ENCODE assay signal across 20 cellular contexts in the genomic region with DNA sequence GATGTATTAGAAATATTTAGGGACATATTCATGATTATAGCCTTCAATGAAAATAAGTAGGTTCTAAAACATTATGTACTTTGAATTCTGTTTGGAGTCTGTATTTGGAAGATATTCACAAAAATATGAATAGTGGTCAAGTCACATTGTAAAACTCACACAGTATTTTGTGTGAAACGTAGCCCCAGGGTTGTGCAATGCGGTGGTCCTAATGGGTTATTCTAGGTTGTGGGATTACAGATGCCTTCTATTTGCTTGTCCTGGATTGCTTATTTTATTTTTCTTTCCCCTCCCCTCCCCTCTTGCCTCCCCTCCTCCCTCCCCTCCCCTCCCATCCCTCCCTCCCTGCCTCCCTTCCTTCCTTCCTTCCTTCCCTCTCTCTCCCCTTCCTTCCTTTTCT.
DNase-seq lines count a peak whose midpoint lies in the region; ATAC-seq, FAIRE-seq and TF ChIP-seq lines count a peak whose summit lies in the region.
"Had no signal": no experiment of that assay in that cellular context is flagged by ENCODE, and none has a peak within 500 bp of the region (broad histone marks: within the 10 kb centered on the region; RNA-seq: fewer than 3 reads in every experiment).

No MANE protein-coding gene starts in this region.

- no TSS peak for BruUV-seq in HepG2 (replicated peaks; lab: Mats Ljungman, UMichigan)
- BruUV-seq in K562 (replicated peaks; lab: Mats Ljungman, UMichigan): no TSS peak

- no peaks in the 10 kb centered on the region for H3K79me2 ChIP-seq in HepG2 (ENCODE audit: insufficient read depth, low read length)
- H3K79me2 ChIP-seq in K562 (ENCODE audit: control insufficient read depth, insufficient read depth, low read length): no peaks in the 10 kb centered on the region

- H4K20me1 ChIP-seq in HepG2 (ENCODE audit: insufficient read depth, low read length) (no peaks in the 10 kb centered on the region), K562 (replicated peaks; ENCODE audit: control insufficient read depth, insufficient read depth, low read length) (no peaks in the 10 kb centered on the region)
- H4K20me1 ChIP-seq: BLaER1 treated with 17β-estradiol and CSF1 and Interleukin-3, amounts not matched to agents 10 nM and 100 nM had no signal

- intact Hi-C loops in HepG2 (cut with micrococcal nuclease; ENCODE audit: unreplicated experiment): no loop called here
- intact Hi-C loops in right lobe of liver (cut with DNase I): no loop called here
- intact Hi-C loops in K562 (cut with micrococcal nuclease): no loop called here

- H3K4me3 ChIP-seq in HepG2 (replicated peaks in 1 of 3; ENCODE audit: insufficient read depth in 1 of 3, low read depth in 2 of 3, low read length in 3 of 3) (no peak overlapping the region), right lobe of liver (no peak overlapping the region), K562 (no peak overlapping the region)
- H3K4me3 ChIP-seq: A549; BLaER1 treated with 17β-estradiol and CSF1 and Interleukin-3, amounts not matched to agents 10 nM and 100 nM had no signal

- H3K36me3 ChIP-seq in HepG2 (replicated peaks in 1 of 2; ENCODE audit: control insufficient read depth in 1 of 2, insufficient read depth in 2 of 2, low read length in 2 of 2): no peaks in the 10 kb centered on the region
- H3K36me3 ChIP-seq in right lobe of liver: no peaks in the 10 kb centered on the region
- H3K36me3 ChIP-seq in K562 (ENCODE audit: control insufficient read depth, insufficient read depth, low read length): no peaks in the 10 kb centered on the region
- H3K36me3 ChIP-seq: BLaER1 treated with 17β-estradiol and CSF1 and Interleukin-3, amounts not matched to agents 10 nM and 100 nM had no signal

- TF ChIP-seq RAD21 in HepG2 (CRISPR knock-in tag; IDR thresholded peaks at IDR 0.05) (no peak), K562 (CRISPR knock-in tag; conservative IDR thresholded peaks at IDR 0.05 in 1 of 2, IDR thresholded peaks at IDR 0.05 in 1 of 2) (no peak)

- no peaks in the 10 kb centered on the region for H3K9me3 ChIP-seq in HepG2 (ENCODE audit: low read length)
- H3K9me3 ChIP-seq in right lobe of liver: no peaks in the 10 kb centered on the region
- no peaks in the 10 kb centered on the region for H3K9me3 ChIP-seq in K562 (replicated peaks; ENCODE audit: control insufficient read depth, insufficient read depth, low read depth, low read length)
- H3K9me3 ChIP-seq: A549, Caco-2 had no signal

- in situ Hi-C loops in HepG2 (cut with HindIII; ENCODE audit: extremely low pct_ligation_motif_present, low pct_unique_long_range_greater_than_20kb): no loop called here
- in situ Hi-C loops in K562 (cut with MboI): no loop called here

- no peak overlapping the region for H2AFZ ChIP-seq in HepG2 (ENCODE audit: low read length)
- no peak overlapping the region for H2AFZ ChIP-seq in K562 (ENCODE audit: low read depth, low read length)

- no peaks in the 10 kb centered on the region for H3K4me1 ChIP-seq in HepG2 (ENCODE audit: insufficient read depth, low read length)
- no peaks in the 10 kb centered on the region for H3K4me1 ChIP-seq in right lobe of liver
- H3K4me1 ChIP-seq in K562 (replicated peaks in 1 of 2; ENCODE audit: control insufficient read depth in 2 of 2, insufficient read depth in 2 of 2, low read length in 2 of 2): no peaks in the 10 kb centered on the region
- H3K4me1 ChIP-seq: Caco-2 had no signal

- CTCF ChIA-PET in HepG2 (lab: Yijun Ruan, JAX; ENCODE audit: low intra/inter-chr PET ratio, low total read pairs): no interaction called here
- CTCF ChIA-PET in K562 (lab: Yijun Ruan, JAX; ENCODE audit: low intra/inter-chr PET ratio): interaction anchor here (0.6 kb wide), 1 partner anchor 718 kb away, joined by 6 read pairs; no protein-coding TSS in a partner anchor

- H3K27me3 ChIP-seq in HepG2 (ENCODE audit: control insufficient read depth in 1 of 2, insufficient read depth in 2 of 2, low read length in 2 of 2) (peaks cover 0 to 22% of the 10 kb centered on the region in 2 experiments; a peak in 4 of 5 replicates), right lobe of liver (no peaks in the 10 kb centered on the region), K562 (ENCODE audit: control insufficient read depth in 2 of 2, insufficient read depth in 2 of 2, low read length in 2 of 2) (peaks cover 0 to 6% of the 10 kb centered on the region in 2 experiments; a peak in 2 of 5 replicates)
- H3K27me3 ChIP-seq: BLaER1 treated with 17β-estradiol and CSF1 and Interleukin-3, amounts not matched to agents 10 nM and 100 nM had no signal

- no peak for DNase-seq in HepG2 (ENCODE audit: low spot score)
- no peak for DNase-seq in right lobe of liver
- DNase-seq in K562 (ENCODE audit: extremely low read depth in 1 of 4, low spot score in 3 of 4): no peak
- DNase-seq: AML-193; Caco-2; Calu3; CD4-positive, alpha-beta T cell; CD8-positive, alpha-beta T cell; DMS79 treated with DMSO at 0.1 percent for 48 hours; GF-D8 had no signal

- no peak for ATAC-seq in HepG2
- no peak for ATAC-seq in right lobe of liver
- no peak for ATAC-seq in K562
- no peak for ATAC-seq in HG03039 (IDR thresholded peaks at IDR 0.05; ENCODE audit: unreplicated experiment)
- ATAC-seq in HG02798 (IDR thresholded peaks at IDR 0.05; ENCODE audit: poor library complexity, unreplicated experiment): no peak
- ATAC-seq: A549; CD8-positive, alpha-beta T cell had no signal

- TF ChIP-seq POLR2A in HepG2 (IDR thresholded peaks at IDR 0.05; ENCODE audit: insufficient read depth in 1 of 2, low read depth in 2 of 2, low read length in 2 of 2) (no peak), right lobe of liver (IDR thresholded peaks at IDR 0.05) (no peak), K562 (conservative IDR thresholded peaks at IDR 0.05) (no peak)

- FAIRE-seq in HepG2 (lab: Jason Lieb, UNC): no peak
- FAIRE-seq in K562 (lab: Jason Lieb, UNC): no peak
- FAIRE-seq: A549, D721Med, G401.6, GM12891, GM19239 had no signal

- TF ChIP-seq EP300 in HepG2 (IDR thresholded peaks at IDR 0.05; ENCODE audit: low read depth in 2 of 2, low read length in 2 of 2) (no peak), HepG2 (CRISPR knock-in tag; IDR thresholded peaks at IDR 0.05; ENCODE audit: borderline replicate concordance) (no peak), K562 (IDR thresholded peaks at IDR 0.05; ENCODE audit: low read length) (no peak)

- H3K9ac ChIP-seq in HepG2 (ENCODE audit: insufficient read depth, low read depth, low read length) (no peak overlapping the region), K562 (ENCODE audit: insufficient read depth in 1 of 2, low read depth in 2 of 2, low read length in 2 of 2) (no peak overlapping the region)
- H3K9ac ChIP-seq: BLaER1 treated with 17β-estradiol and CSF1 and Interleukin-3, amounts not matched to agents 10 nM and 100 nM had no signal

- TF ChIP-seq CTCF in HepG2 (CRISPR knock-in tag; IDR thresholded peaks at IDR 0.05) (no peak), right lobe of liver (IDR thresholded peaks at IDR 0.05) (no peak), K562 (IDR thresholded peaks at IDR 0.05 in 2 of 3, conservative IDR thresholded peaks at IDR 0.05 in 1 of 3; ENCODE audit: insufficient read depth in 2 of 3, low read depth in 1 of 3, low read length in 3 of 3) (no peak)

- H3K9me1 ChIP-seq in K562 (ENCODE audit: control insufficient read depth, insufficient read depth, low read length): no peaks in the 10 kb centered on the region

- H3K27ac ChIP-seq in HepG2 (ENCODE audit: extremely low read length, insufficient read depth, low read length): no peak overlapping the region
- no peak overlapping the region for H3K27ac ChIP-seq in right lobe of liver
- no peak overlapping the region for H3K27ac ChIP-seq in K562 (ENCODE audit: extremely low read depth, low read depth, low read length)
- H3K27ac ChIP-seq: 22Rv1; A549; BLaER1 treated with 17β-estradiol and CSF1 and Interleukin-3, amounts not matched to agents 10 nM and 100 nM; C4-2B had no signal

- H3K4me2 ChIP-seq in HepG2 (ENCODE audit: low read depth, low read length): no peak overlapping the region
- H3K4me2 ChIP-seq in K562 (ENCODE audit: insufficient read depth, low read length): no peak overlapping the region
- H3K4me2 ChIP-seq: A549; BLaER1 treated with 17β-estradiol and CSF1 and Interleukin-3, amounts not matched to agents 10 nM and 100 nM had no signal

- POLR2A ChIA-PET in HepG2 (lab: Yijun Ruan, JAX) (no interaction called here), K562 (lab: Yijun Ruan, JAX) (no interaction called here)

- WGBS in HepG2 (ENCODE audit: low lambda C conversion rate): 56% methylated on average over 2 of the region's 2 CpGs
- WGBS in right lobe of liver (ENCODE audit: insufficient coverage, low coverage, low lambda C conversion rate, missing lambda C conversion rate): 57% methylated on average over 2 of the region's 2 CpGs
- 0% methylated on average over 2 of the region's 2 CpGs for WGBS in K562 (ENCODE audit: insufficient coverage, low coverage, missing lambda C conversion rate)

TF ChIP-seq in HepG2, 621 proteins besides CTCF, POLR2A, EP300 and RAD21 (continues in another document):
- TF ChIP-seq CEBPB (IDR thresholded peaks at IDR 0.05; ENCODE audit: borderline replicate concordance, low read depth, low read length) (peak; percentile 44; the same call in 1 of the 2 replicates), HNRNPK (IDR thresholded peaks at IDR 0.05; ENCODE audit: low read depth, low read length, poor library complexity, severe bottlenecking) (peak; percentile 97)

TF ChIP-seq in K562, 482 proteins besides CTCF, POLR2A, EP300 and RAD21:
- TF ChIP-seq HNRNPK (IDR thresholded peaks at IDR 0.05; ENCODE audit: low read depth, low read length, poor library complexity, severe bottlenecking) (peak; percentile 37), FOXA1 (IDR thresholded peaks at IDR 0.05; ENCODE audit: borderline replicate concordance) (no peak)
TF ChIP-seq in K562: peak in this region for 1.
